ENCODE assay signal across 16 cellular contexts in the genomic region with DNA sequence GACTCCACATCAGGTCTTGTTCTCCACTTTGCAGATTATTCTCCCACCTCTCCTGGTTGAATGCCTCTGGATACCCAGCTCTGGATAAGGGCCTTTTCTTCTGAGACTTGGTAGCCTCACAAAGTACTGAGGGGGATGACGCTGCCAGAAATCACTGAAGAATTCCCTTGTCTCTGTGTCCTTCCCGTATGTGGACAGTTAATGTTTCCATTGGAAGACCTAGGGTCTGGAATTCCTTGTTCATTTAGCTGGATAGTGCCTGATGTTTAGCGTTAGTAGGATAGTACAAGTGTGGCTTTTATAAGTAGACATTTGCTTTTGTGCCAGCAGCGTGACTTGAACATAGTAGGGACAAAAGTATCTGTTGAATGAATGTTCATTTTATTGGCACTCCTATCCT.
A peak's percentile ranks its signal among the peaks of the same experiment; 100 is the strongest.
DNase-seq lines count a peak whose midpoint lies in the region; ATAC-seq and TF ChIP-seq lines count a peak whose summit lies in the region.
"Had no signal": no experiment of that assay in that cellular context is flagged by ENCODE, and none has a peak within 500 bp of the region (broad histone marks: within the 10 kb centered on the region; RNA-seq: fewer than 3 reads in every experiment).

No MANE protein-coding gene starts in this region.

- no peaks in the 10 kb centered on the region for H3K79me2 ChIP-seq in fibroblast of lung (ENCODE audit: control insufficient read depth, insufficient read depth, low read length)

- no peaks in the 10 kb centered on the region for H4K20me1 ChIP-seq in fibroblast of lung (ENCODE audit: control insufficient read depth, extremely low read depth, insufficient read depth, low read length)

- no peaks in the 10 kb centered on the region for H3K9me3 Mint-ChIP-seq in progenitor cell of endocrine pancreas (ENCODE audit: low read depth)
- no peaks in the 10 kb centered on the region for H3K9me3 Mint-ChIP-seq in T-helper 2 cell treated with Interferon-gamma antibody and Interleukin-4, amounts not matched to agents 5 μg/mL and 100 μg/mL, for 36 hours
- H3K9me3 Mint-ChIP-seq: IgD-negative memory B cell, natural killer cell had no signal

- H3K27ac ChIP-seq in fibroblast of lung (ENCODE audit: insufficient read depth, low read length), result peak overlapping the region; percentile 56
- H3K27ac ChIP-seq: C4-2B had no signal

- H2AFZ ChIP-seq in fibroblast of lung (ENCODE audit: low read length), result no peak overlapping the region

- H3K4me2 ChIP-seq in fibroblast of lung (ENCODE audit: extremely low read depth, insufficient read depth, low read length), result peak overlapping the region; percentile 60

- H3K27ac Mint-ChIP-seq in progenitor cell of endocrine pancreas, result peak overlapping the region; percentile 53
- H3K27ac Mint-ChIP-seq in T-helper 2 cell treated with Interferon-gamma antibody and Interleukin-4, amounts not matched to agents 5 μg/mL and 100 μg/mL, for 36 hours, result no peak overlapping the region
- H3K27ac Mint-ChIP-seq: activated CD4-positive, alpha-beta T cell treated with anti-CD3 and anti-CD28 coated beads for 36 hours; activated naive CD8-positive, alpha-beta T cell; natural killer cell had no signal

- TF ChIP-seq CTCF in fibroblast of lung (conservative IDR thresholded peaks at IDR 0.05 in 1 of 2, IDR thresholded peaks at IDR 0.05 in 1 of 2; ENCODE audit: low read depth in 1 of 2, low read length in 2 of 2) (no peak), progenitor cell of endocrine pancreas (IDR thresholded peaks at IDR 0.05; ENCODE audit: unreplicated experiment) (no peak)

- H3K9me3 ChIP-seq in fibroblast of lung (ENCODE audit: control insufficient read depth, insufficient read depth, low read depth, low read length), result no peaks in the 10 kb centered on the region

- ATAC-seq in SK-N-SH treated with all-trans-retinoic acid at 6 μM for 48 hours (no peak; the same call in 1 of the 3 replicates), HG03159 (IDR thresholded peaks at IDR 0.05; ENCODE audit: unreplicated experiment) (no peak), GM21360 (IDR thresholded peaks at IDR 0.05; ENCODE audit: unreplicated experiment) (no peak)
- ATAC-seq: activated CD4-positive, alpha-beta T cell treated with anti-CD3 and anti-CD28 coated beads for 36 hours; left colon; natural killer cell had no signal

- no peak overlapping the region for H3K9ac ChIP-seq in fibroblast of lung (ENCODE audit: insufficient read depth, low read length)

- peaks cover 49% of the 10 kb centered on the region for H3K4me1 ChIP-seq in fibroblast of lung (ENCODE audit: control insufficient read depth, extremely low read depth, insufficient read depth, low read length)

- DNase-seq in fibroblast of lung (ENCODE audit: low read depth in 2 of 2) (peak in 1 of 2 donors; percentile 26), progenitor cell of endocrine pancreas (ENCODE audit: low spot score, unreplicated experiment) (no peak)
- DNase-seq in T-helper 2 cell treated with Interferon-gamma antibody and Interleukin-4, amounts not matched to agents 5 μg/mL and 100 μg/mL, for 36 hours (ENCODE audit: low spot score), result no peak
- no peak for DNase-seq in activated CD8-positive, alpha-beta memory T cell treated with anti-CD3 and anti-CD28 coated beads for 24 hours
- DNase-seq: activated CD4-positive, alpha-beta T cell treated with anti-CD3 and anti-CD28 coated beads for 36 hours; left colon; natural killer cell; RPMI8226; stimulated activated CD4-positive, alpha-beta T cell treated with anti-CD3 and anti-CD28 coated beads, Interleukin-4, amount 100 ng/mL, for 4 hours; T-helper 9 cell had no signal

- no peak overlapping the region for H3K4me3 ChIP-seq in fibroblast of lung (replicated peaks in 1 of 4; ENCODE audit: control extremely low read depth in 1 of 4, insufficient read depth in 1 of 4, low read depth in 3 of 4, low read length in 4 of 4)

- no peaks in the 10 kb centered on the region for H3K27me3 ChIP-seq in fibroblast of lung (ENCODE audit: control insufficient read depth, insufficient read depth, low read length)

- peaks cover 48% of the 10 kb centered on the region for H3K4me1 Mint-ChIP-seq in progenitor cell of endocrine pancreas (ENCODE audit: low read depth)
- peaks cover 15% of the 10 kb centered on the region for H3K4me1 Mint-ChIP-seq in T-helper 2 cell treated with Interferon-gamma antibody and Interleukin-4, amounts not matched to agents 5 μg/mL and 100 μg/mL, for 36 hours (ENCODE audit: low read depth)
- H3K4me1 Mint-ChIP-seq: natural killer cell had no signal

- no peaks in the 10 kb centered on the region for H3K36me3 ChIP-seq in fibroblast of lung (ENCODE audit: control insufficient read depth, insufficient read depth, low read length)

- H3K4me3 Mint-ChIP-seq in progenitor cell of endocrine pancreas (ENCODE audit: low read depth), result no peak overlapping the region
- H3K4me3 Mint-ChIP-seq in T-helper 2 cell treated with Interferon-gamma antibody and Interleukin-4, amounts not matched to agents 5 μg/mL and 100 μg/mL, for 36 hours, result no peak overlapping the region
- H3K4me3 Mint-ChIP-seq: activated CD4-positive, alpha-beta T cell treated with anti-CD3 and anti-CD28 coated beads for 36 hours; activated naive CD8-positive, alpha-beta T cell; IgD-negative memory B cell; natural killer cell had no signal

- peaks cover 6% of the 10 kb centered on the region for H3K27me3 Mint-ChIP-seq in progenitor cell of endocrine pancreas
- H3K27me3 Mint-ChIP-seq in T-helper 2 cell treated with Interferon-gamma antibody and Interleukin-4, amounts not matched to agents 5 μg/mL and 100 μg/mL, for 36 hours (ENCODE audit: low read depth), result no peaks in the 10 kb centered on the region
- H3K27me3 Mint-ChIP-seq: activated CD4-positive, alpha-beta T cell treated with anti-CD3 and anti-CD28 coated beads for 36 hours; activated naive CD8-positive, alpha-beta T cell; IgD-negative memory B cell had no signal

- no peaks in the 10 kb centered on the region for H3K36me3 Mint-ChIP-seq in progenitor cell of endocrine pancreas (ENCODE audit: insufficient read depth)
- H3K36me3 Mint-ChIP-seq in T-helper 2 cell treated with Interferon-gamma antibody and Interleukin-4, amounts not matched to agents 5 μg/mL and 100 μg/mL, for 36 hours (ENCODE audit: low read depth), result no peaks in the 10 kb centered on the region
- H3K36me3 Mint-ChIP-seq: activated naive CD8-positive, alpha-beta T cell; IgD-negative memory B cell; natural killer cell had no signal

TF ChIP-seq in SK-N-SH treated with all-trans-retinoic acid at 6 μM for 48 hours, 23 proteins besides CTCF, POLR2A, EP300 and RAD21:
- 0 out of 2 replicates have a peak, but pooled peaks have one; percentile 29 for TF ChIP-seq ZFP30 (CRISPR knock-in tag; IDR thresholded peaks at IDR 0.05)
- TF ChIP-seq OSR1 (CRISPR knock-in tag; IDR thresholded peaks at IDR 0.05), result no peak
- TF ChIP-seq, protein P1, sequence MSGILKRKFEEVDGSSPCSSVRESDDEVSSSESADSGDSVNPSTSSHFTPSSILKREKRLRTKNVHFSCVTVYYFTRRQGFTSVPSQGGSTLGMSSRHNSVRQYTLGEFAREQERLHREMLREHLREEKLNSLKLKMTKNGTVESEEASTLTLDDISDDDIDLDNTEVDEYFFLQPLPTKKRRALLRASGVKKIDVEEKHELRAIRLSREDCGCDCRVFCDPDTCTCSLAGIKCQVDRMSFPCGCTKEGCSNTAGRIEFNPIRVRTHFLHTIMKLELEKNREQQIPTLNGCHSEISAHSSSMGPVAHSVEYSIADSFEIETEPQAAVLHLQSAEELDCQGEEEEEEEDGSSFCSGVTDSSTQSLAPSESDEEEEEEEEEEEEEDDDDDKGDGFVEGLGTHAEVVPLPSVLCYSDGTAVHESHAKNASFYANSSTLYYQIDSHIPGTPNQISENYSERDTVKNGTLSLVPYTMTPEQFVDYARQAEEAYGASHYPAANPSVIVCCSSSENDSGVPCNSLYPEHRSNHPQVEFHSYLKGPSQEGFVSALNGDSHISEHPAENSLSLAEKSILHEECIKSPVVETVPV (CRISPR knock-in tag; IDR thresholded peaks at IDR 0.05), result no peak
- TF ChIP-seq GLIS3 (CRISPR knock-in tag; IDR thresholded peaks at IDR 0.05), result no peak
- TF ChIP-seq, protein P2, sequence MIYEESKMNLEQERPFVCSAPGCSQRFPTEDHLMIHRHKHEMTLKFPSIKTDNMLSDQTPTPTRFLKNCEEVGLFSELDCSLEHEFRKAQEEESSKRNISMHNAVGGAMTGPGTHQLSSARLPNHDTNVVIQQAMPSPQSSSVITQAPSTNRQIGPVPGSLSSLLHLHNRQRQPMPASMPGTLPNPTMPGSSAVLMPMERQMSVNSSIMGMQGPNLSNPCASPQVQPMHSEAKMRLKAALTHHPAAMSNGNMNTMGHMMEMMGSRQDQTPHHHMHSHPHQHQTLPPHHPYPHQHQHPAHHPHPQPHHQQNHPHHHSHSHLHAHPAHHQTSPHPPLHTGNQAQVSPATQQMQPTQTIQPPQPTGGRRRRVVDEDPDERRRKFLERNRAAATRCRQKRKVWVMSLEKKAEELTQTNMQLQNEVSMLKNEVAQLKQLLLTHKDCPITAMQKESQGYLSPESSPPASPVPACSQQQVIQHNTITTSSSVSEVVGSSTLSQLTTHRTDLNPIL (CRISPR knock-in tag; IDR thresholded peaks at IDR 0.05; ENCODE audit: low read depth), result no peak
